Comparison of ENCODE assay signal across 10 cellular contexts in the genomic region with DNA sequence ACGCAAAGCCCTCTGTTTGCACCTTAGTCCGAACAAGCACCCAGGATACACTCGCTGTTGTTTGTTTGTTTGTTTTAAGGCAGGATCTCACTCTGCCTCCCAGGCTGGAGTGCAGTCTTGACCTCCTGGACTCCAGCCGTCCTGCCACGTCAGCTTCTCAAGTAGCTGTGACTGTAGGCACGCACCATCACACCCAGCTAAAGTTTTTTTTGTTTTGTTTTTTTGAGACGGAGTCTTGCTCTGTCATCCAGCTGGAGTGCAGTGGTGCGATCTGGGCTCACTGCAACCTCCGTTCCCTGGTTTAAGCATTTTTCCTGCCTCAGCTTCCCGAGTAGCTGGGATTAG.
A peak's percentile ranks its signal among the peaks of the same experiment; 100 is the strongest.
DNase-seq lines count a peak whose midpoint lies in the region; ATAC-seq and TF ChIP-seq lines count a peak whose summit lies in the region.
"Had no signal": no experiment of that assay in that cellular context is flagged by ENCODE, and none has a peak within 500 bp of the region (broad histone marks: within the 10 kb centered on the region; RNA-seq: fewer than 3 reads in every experiment).

No MANE protein-coding gene starts in this region.

- H3K27ac Mint-ChIP-seq in type B pancreatic cell: peak overlapping the region; percentile 68

- H3K4me1 Mint-ChIP-seq in type B pancreatic cell (ENCODE audit: unreplicated experiment): peaks cover 44% of the 10 kb centered on the region

- H3K4me3 Mint-ChIP-seq in type B pancreatic cell: no peak overlapping the region
- H3K4me3 Mint-ChIP-seq: neural crest cell had no signal

- peaks cover 35% of the 10 kb centered on the region for H3K36me3 Mint-ChIP-seq in type B pancreatic cell

- no peaks in the 10 kb centered on the region for H3K27me3 Mint-ChIP-seq in type B pancreatic cell

- no peak overlapping the region for H3K27ac ChIP-seq in left lung

- no peaks in the 10 kb centered on the region for H3K27me3 ChIP-seq in left lung

- peak; percentile 14 for ATAC-seq in left lung
- ATAC-seq in stimulated activated naive CD8-positive, alpha-beta T cell treated with anti-CD3 and anti-CD28 coated beads, Interleukin-15, Interleukin-2, amounts not matched to agents 100 U/mL and 50 U/mL, for 24 hours: no peak
- no peak for ATAC-seq in omental fat pad (ENCODE audit: low FRiP score)

- intact Hi-C loops in left lung (cut with DNase I): no loop called here

- TF ChIP-seq CTCF in left lung (IDR thresholded peaks at IDR 0.05) (no peak), type B pancreatic cell (conservative IDR thresholded peaks at IDR 0.05) (no peak), omental fat pad (IDR thresholded peaks at IDR 0.05) (no peak)

- H3K36me3 ChIP-seq in left lung: peaks cover 0 to 26% of the 10 kb centered on the region in 2 donors

- DNase-seq in DMS53 (lab: John Stamatoyannopoulos, UW) (peak; percentile 13), DMS53 treated with DMSO at 0.1 percent for 48 hours (lab: John Stamatoyannopoulos, UW; ENCODE audit: unreplicated experiment) (no peak), dedifferentiated amniotic fluid mesenchymal stem cell (ENCODE audit: extremely low spot score) (peak; percentile 80), left lung (no peak), type B pancreatic cell (ENCODE audit: extremely low spot score, unreplicated experiment) (no peak), foreskin melanocyte (no peak), omental fat pad (ENCODE audit: low spot score) (no peak)
- no peak for DNase-seq in stimulated activated naive CD8-positive, alpha-beta T cell treated with anti-CD3 and anti-CD28 coated beads, Interleukin-15, Interleukin-2, amounts not matched to agents 100 U/mL and 50 U/mL, for 24 hours
- DNase-seq: activated naive CD4-positive, alpha-beta T cell treated with anti-CD3 and anti-CD28 coated beads, Interleukin-2, amount 50 U/mL, for 16 hours had no signal

- peaks cover 5 to 33% of the 10 kb centered on the region in 2 donors for H3K4me1 ChIP-seq in left lung

- no peak overlapping the region for H3K4me3 ChIP-seq in left lung

- no peaks in the 10 kb centered on the region for H3K9me3 ChIP-seq in left lung

- H3K9me3 Mint-ChIP-seq in type B pancreatic cell: no peaks in the 10 kb centered on the region
- H3K9me3 Mint-ChIP-seq: neural crest cell had no signal

Comparison
In these comparisons a context has a peak if more than half of its experiments do, and no peak if none do; other contexts are left out.
1. DNase-seq: peak in DMS53 (single experiment) and dedifferentiated amniotic fluid mesenchymal stem cell (single experiment); none in DMS53 treated with DMSO at 0.1 percent for 48 hours (single experiment), left lung (0 of 2), type B pancreatic cell (single experiment), stimulated activated naive CD8-positive, alpha-beta T cell treated with anti-CD3 and anti-CD28 coated beads, Interleukin-15, Interleukin-2, amounts not matched to agents 100 U/mL and 50 U/mL, for 24 hours (single experiment), foreskin melanocyte (single experiment) and omental fat pad (single experiment).